Comparison of ENCODE assay signal across 9 cellular contexts in the genomic region with DNA sequence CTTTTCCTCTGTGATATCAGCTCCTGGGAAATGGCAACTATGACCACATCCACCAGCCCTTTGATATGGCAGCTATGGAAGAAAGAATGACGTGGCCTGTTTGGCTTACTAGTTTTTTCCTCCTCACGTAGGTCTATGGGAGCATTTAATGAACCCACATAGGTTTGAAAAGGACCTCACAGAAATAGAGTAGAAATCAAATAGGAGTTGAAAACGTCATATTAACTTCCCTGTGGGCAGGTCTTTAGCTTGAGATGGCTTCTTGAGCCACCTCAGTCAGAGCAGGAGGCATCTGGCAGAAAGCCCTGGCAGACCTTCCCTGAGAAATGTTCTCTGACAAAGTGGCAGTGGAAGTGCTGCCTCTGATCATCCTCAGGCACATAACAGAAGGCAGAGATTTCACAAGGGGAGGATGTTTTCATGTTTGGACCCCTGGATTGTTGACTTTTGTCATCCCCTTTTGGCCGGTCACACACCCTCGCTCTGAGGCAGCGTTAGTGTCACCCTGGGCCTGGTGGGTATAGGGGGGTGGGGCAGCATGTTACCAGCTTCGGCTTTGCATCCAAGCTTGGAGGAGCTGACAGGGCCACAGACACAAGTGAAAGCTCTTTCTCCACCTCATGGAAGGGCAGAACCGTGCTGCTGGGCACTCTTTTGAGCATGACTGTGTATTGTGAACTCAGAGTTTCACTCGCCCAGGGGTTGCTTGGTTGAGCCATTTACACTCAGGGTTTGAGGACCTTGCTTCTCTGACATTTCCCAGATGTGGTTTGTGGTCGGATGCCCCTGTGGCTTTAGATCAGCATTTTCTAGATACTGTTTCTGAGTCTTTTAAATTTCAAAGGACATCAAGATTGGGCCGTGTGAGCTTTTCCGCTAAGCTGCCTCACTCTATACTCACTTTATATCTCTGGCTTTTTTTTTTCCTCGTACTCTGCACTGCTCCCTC.
A peak's percentile ranks its signal among the peaks of the same experiment; 100 is the strongest.
DNase-seq lines count a peak whose midpoint lies in the region; ATAC-seq and TF ChIP-seq lines count a peak whose summit lies in the region.
"Had no signal": no experiment of that assay in that cellular context is flagged by ENCODE, and none has a peak within 500 bp of the region (broad histone marks: within the 10 kb centered on the region; RNA-seq: fewer than 3 reads in every experiment).

No MANE protein-coding gene starts in this region.

- peak overlapping the region; percentile 29 for H3K27ac Mint-ChIP-seq in activated naive CD4-positive, alpha-beta T cell treated with anti-CD3 and anti-CD28 coated beads, Interleukin-2, amount 10 ng/mL, durations not matched to agents 7 days and 5 days
- no peak overlapping the region for H3K27ac Mint-ChIP-seq in endodermal cell

- H3K36me3 ChIP-seq in endodermal cell (ENCODE audit: control insufficient read depth, insufficient read depth, low read length), result no peaks in the 10 kb centered on the region
- H3K36me3 ChIP-seq: SJCRH30 had no signal

- peak; percentile 83 for DNase-seq in MV-4-11 (lab: John Stamatoyannopoulos, UW)
- DNase-seq in activated naive CD4-positive, alpha-beta T cell treated with anti-CD3 and anti-CD28 coated beads, Interleukin-2, amount 10 ng/mL, durations not matched to agents 7 days and 5 days, result peak; percentile 67
- DNase-seq in stimulated activated CD4-positive, alpha-beta T cell treated with anti-CD3 and anti-CD28 coated beads, Interleukin-15, amount 100 ng/mL, for 24 hours, result peak; percentile 72
- no peak for DNase-seq in endodermal cell
- no peak for DNase-seq in SK-N-DZ (ENCODE audit: low spot score)
- no peak for DNase-seq in NCI-H2029 treated with DMSO at 0.1 percent for 48 hours (lab: John Stamatoyannopoulos, UW)

- H3K4me3 Mint-ChIP-seq in activated naive CD4-positive, alpha-beta T cell treated with anti-CD3 and anti-CD28 coated beads, Interleukin-2, amount 10 ng/mL, durations not matched to agents 7 days and 5 days, result no peak overlapping the region
- no peak overlapping the region for H3K4me3 Mint-ChIP-seq in endodermal cell

- peaks cover 31% of the 10 kb centered on the region for H3K4me1 Mint-ChIP-seq in activated naive CD4-positive, alpha-beta T cell treated with anti-CD3 and anti-CD28 coated beads, Interleukin-2, amount 10 ng/mL, durations not matched to agents 7 days and 5 days
- H3K4me1 Mint-ChIP-seq in endodermal cell, result no peaks in the 10 kb centered on the region

- peaks cover 35% of the 10 kb centered on the region for H3K27me3 Mint-ChIP-seq in activated naive CD4-positive, alpha-beta T cell treated with anti-CD3 and anti-CD28 coated beads, Interleukin-2, amount 10 ng/mL, durations not matched to agents 7 days and 5 days
- no peaks in the 10 kb centered on the region for H3K27me3 Mint-ChIP-seq in endodermal cell (ENCODE audit: insufficient read depth)

- peak; percentile 70 for ATAC-seq in GM18511 (IDR thresholded peaks at IDR 0.05; ENCODE audit: unreplicated experiment)
- no peak for ATAC-seq in GM19035 (IDR thresholded peaks at IDR 0.05; ENCODE audit: unreplicated experiment)

- H3K36me3 Mint-ChIP-seq in activated naive CD4-positive, alpha-beta T cell treated with anti-CD3 and anti-CD28 coated beads, Interleukin-2, amount 10 ng/mL, durations not matched to agents 7 days and 5 days, result no peaks in the 10 kb centered on the region
- H3K36me3 Mint-ChIP-seq in endodermal cell (ENCODE audit: low read depth), result no peaks in the 10 kb centered on the region

- no peaks in the 10 kb centered on the region for H3K27me3 ChIP-seq in endodermal cell (ENCODE audit: control insufficient read depth, insufficient read depth, low read length, poor library complexity, severe bottlenecking)
- H3K27me3 ChIP-seq: SJCRH30 had no signal

- H3K27ac ChIP-seq in endodermal cell (ENCODE audit: low read depth, low read length), result no peak overlapping the region
- H3K27ac ChIP-seq: SJCRH30 had no signal

- 84 to 88% methylated on average over 9 to 13 of the region's 13 CpGs for WGBS in endodermal cell (ENCODE audit: insufficient coverage in 1 of 2, insufficient read length in 1 of 2), 2 experiments

- CTCF ChIA-PET in activated naive CD4-positive, alpha-beta T cell treated with anti-CD3 and anti-CD28 coated beads, Interleukin-2, amount 10 ng/mL, durations not matched to agents 7 days and 5 days (lab: Charles Lee), result interaction anchor here (1.2 kb wide), 1 partner anchor 345 kb away, joined by 3 read pairs; no protein-coding TSS in a partner anchor

- no peaks in the 10 kb centered on the region for H3K9me3 Mint-ChIP-seq in activated naive CD4-positive, alpha-beta T cell treated with anti-CD3 and anti-CD28 coated beads, Interleukin-2, amount 10 ng/mL, durations not matched to agents 7 days and 5 days
- no peaks in the 10 kb centered on the region for H3K9me3 Mint-ChIP-seq in endodermal cell

- H3K4me1 ChIP-seq in endodermal cell (ENCODE audit: control insufficient read depth, insufficient read depth, low read length), result no peaks in the 10 kb centered on the region
- H3K4me1 ChIP-seq: SJCRH30 had no signal

- no peak for TF ChIP-seq CTCF in endodermal cell (conservative IDR thresholded peaks at IDR 0.05)

- no peaks in the 10 kb centered on the region for H3K9me3 ChIP-seq in endodermal cell (ENCODE audit: control insufficient read depth, low read length)

- no peak overlapping the region for H3K9ac ChIP-seq in endodermal cell (ENCODE audit: extremely low read depth, low read length, poor library complexity, severe bottlenecking)

- H3K4me3 ChIP-seq in endodermal cell (ENCODE audit: low read length), result no peak overlapping the region
- H3K4me3 ChIP-seq: SJCRH30 had no signal

Comparison
In these comparisons a context has a peak if more than half of its experiments do, and no peak if none do; other contexts are left out.
1. DNase-seq: peak in MV-4-11 (single experiment), activated naive CD4-positive, alpha-beta T cell treated with anti-CD3 and anti-CD28 coated beads, Interleukin-2, amount 10 ng/mL, durations not matched to agents 7 days and 5 days (single experiment) and stimulated activated CD4-positive, alpha-beta T cell treated with anti-CD3 and anti-CD28 coated beads, Interleukin-15, amount 100 ng/mL, for 24 hours (single experiment); none in endodermal cell (single experiment), SK-N-DZ (single experiment) and NCI-H2029 treated with DMSO at 0.1 percent for 48 hours (single experiment).